In the genomic region with DNA sequence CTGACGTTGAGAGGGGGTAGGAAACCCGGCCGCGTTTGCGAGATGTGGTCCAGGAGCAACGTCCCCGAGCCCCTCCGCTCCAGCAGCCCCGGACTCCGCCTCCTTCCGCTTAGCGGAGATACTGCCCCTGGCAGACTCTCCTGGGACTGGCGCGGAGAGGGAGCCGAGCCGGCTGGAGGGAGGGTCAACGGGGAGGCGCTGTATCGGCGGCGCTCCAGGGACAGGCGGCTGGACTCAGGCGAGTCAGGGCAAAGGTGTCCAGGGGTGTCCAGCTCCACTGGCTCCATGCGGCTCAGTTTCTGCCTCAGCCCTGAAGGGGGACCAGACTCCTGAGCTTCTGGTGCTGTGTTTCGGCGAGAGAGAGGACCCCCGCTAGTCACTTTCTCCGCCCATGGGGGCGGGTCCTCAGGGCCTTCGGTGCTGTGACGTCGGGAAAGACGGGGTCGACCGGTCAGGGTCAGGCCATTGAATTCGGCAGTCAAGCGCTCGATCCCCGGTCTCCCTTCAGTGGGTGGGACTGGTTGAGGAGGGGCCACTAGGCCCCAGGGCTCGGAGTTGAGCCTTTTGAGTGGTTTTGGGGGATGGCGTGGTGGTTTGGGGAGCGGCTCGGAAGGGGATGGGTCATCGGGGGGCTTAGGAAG, we compare ENCODE assay signal across 1 cellular context.
TF ChIP-seq lines count a peak whose summit lies in the region.

No MANE protein-coding gene starts in this region.

TF ChIP-seq in HepG2, 621 proteins besides CTCF, POLR2A, EP300 and RAD21 (continued from another document and continues in another):
- peak; percentile 61; the same call in 1 of the 2 replicates for TF ChIP-seq ZNF891 (CRISPR knock-in tag; IDR thresholded peaks at IDR 0.05)
- TF ChIP-seq PHF8 (CRISPR knock-in tag; IDR thresholded peaks at IDR 0.05): peak; percentile 60
- no peak for TF ChIP-seq MXD4 (CRISPR knock-in tag; IDR thresholded peaks at IDR 0.05)
- no peak; the same call in 1 of the 2 replicates for TF ChIP-seq ZNF552 (CRISPR knock-in tag; IDR thresholded peaks at IDR 0.05; ENCODE audit: borderline replicate concordance)
- TF ChIP-seq RXRA (CRISPR knock-in tag; IDR thresholded peaks at IDR 0.05): peak; percentile 17; the same call in 1 of the 2 replicates
- peak; percentile 60 for TF ChIP-seq ATF1 (CRISPR knock-in tag; IDR thresholded peaks at IDR 0.05)
- no peak for TF ChIP-seq ZNF619 (CRISPR knock-in tag; IDR thresholded peaks at IDR 0.05)
- TF ChIP-seq, protein P1, sequence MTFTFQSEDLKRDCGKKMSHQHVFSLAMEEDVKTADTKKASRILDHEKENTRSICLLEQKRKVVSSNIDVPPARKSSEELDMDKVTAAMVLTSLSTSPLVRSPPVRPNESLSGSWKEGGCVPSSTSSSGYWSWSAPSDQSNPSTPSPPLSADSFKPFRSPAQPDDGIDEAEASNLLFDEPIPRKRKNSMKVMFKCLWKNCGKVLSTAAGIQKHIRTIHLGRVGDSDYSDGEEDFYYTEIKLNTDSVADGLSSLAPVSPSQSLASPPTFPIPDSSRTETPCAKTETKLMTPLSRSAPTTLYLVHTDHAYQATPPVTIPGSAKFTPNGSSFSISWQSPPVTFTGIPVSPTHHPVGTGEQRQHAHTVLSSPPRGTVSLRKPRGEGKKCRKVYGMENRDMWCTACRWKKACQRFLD (CRISPR knock-in tag; IDR thresholded peaks at IDR 0.05; ENCODE audit: borderline replicate concordance): no peak
- TF ChIP-seq NPAS2 (CRISPR knock-in tag; IDR thresholded peaks at IDR 0.05; ENCODE audit: borderline replicate concordance): no peak
- no peak for TF ChIP-seq HNF4G (IDR thresholded peaks at IDR 0.05; ENCODE audit: borderline replicate concordance, low read depth, low read length)
- no peak for TF ChIP-seq HNF4G (CRISPR knock-in tag; IDR thresholded peaks at IDR 0.05; ENCODE audit: borderline replicate concordance, low read depth)
- TF ChIP-seq DMAP1 (CRISPR knock-in tag; IDR thresholded peaks at IDR 0.05): no peak
- TF ChIP-seq, protein P2, sequence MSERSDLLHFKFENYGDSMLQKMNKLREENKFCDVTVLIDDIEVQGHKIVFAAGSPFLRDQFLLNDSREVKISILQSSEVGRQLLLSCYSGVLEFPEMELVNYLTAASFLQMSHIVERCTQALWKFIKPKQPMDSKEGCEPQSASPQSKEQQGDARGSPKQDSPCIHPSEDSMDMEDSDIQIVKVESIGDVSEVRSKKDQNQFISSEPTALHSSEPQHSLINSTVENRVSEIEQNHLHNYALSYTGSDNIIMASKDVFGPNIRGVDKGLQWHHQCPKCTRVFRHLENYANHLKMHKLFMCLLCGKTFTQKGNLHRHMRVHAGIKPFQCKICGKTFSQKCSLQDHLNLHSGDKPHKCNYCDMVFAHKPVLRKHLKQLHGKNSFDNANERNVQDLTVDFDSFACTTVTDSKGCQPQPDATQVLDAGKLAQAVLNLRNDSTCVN (CRISPR knock-in tag; IDR thresholded peaks at IDR 0.05; ENCODE audit: borderline replicate concordance): no peak
- peak; percentile 46; the same call in 1 of the 2 replicates for TF ChIP-seq SP2 (CRISPR knock-in tag; IDR thresholded peaks at IDR 0.05)
- TF ChIP-seq WIZ (CRISPR knock-in tag; IDR thresholded peaks at IDR 0.05): no peak
- TF ChIP-seq, protein P3, sequence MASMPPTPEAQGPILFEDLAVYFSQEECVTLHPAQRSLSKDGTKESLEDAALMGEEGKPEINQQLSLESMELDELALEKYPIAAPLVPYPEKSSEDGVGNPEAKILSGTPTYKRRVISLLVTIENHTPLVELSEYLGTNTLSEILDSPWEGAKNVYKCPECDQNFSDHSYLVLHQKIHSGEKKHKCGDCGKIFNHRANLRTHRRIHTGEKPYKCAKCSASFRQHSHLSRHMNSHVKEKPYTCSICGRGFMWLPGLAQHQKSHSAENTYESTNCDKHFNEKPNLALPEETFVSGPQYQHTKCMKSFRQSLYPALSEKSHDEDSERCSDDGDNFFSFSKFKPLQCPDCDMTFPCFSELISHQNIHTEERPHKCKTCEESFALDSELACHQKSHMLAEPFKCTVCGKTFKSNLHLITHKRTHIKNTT (CRISPR knock-in tag; IDR thresholded peaks at IDR 0.05): no peak
- no peak for TF ChIP-seq ZBTB1 (CRISPR knock-in tag; IDR thresholded peaks at IDR 0.05; ENCODE audit: borderline replicate concordance)
- TF ChIP-seq NR1H2 (CRISPR knock-in tag; IDR thresholded peaks at IDR 0.05; ENCODE audit: borderline replicate concordance, low read depth): no peak
- TF ChIP-seq PPARG (CRISPR knock-in tag; conservative IDR thresholded peaks at IDR 0.05): no peak
- peak; percentile 36; the same call in 1 of the 2 replicates for TF ChIP-seq ZNF558 (CRISPR knock-in tag; IDR thresholded peaks at IDR 0.05; ENCODE audit: borderline replicate concordance)
- TF ChIP-seq ZBTB7A (CRISPR knock-in tag; IDR thresholded peaks at IDR 0.05): 0 out of 2 replicates have a peak, but pooled peaks have one; percentile 74
- TF ChIP-seq, protein P4, sequence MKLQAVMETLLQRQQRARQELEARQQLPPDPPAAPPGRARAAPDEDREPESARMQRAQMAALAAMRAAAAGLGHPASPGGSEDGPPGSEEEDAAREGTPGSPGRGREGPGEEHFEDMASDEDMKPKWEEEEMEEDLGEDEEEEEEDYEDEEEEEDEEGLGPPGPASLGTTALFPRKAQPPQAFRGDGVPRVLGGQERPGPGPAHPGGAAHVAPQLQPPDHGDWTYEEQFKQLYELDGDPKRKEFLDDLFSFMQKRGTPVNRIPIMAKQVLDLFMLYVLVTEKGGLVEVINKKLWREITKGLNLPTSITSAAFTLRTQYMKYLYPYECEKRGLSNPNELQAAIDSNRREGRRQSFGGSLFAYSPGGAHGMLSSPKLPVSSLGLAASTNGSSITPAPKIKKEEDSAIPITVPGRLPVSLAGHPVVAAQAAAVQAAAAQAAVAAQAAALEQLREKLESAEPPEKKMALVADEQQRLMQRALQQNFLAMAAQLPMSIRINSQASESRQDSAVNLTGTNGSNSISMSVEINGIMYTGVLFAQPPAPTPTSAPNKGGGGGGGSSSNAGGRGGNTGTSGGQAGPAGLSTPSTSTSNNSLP (IDR thresholded peaks at IDR 0.05; ENCODE audit: low read depth, low read length): no peak
- TF ChIP-seq, protein P5, sequence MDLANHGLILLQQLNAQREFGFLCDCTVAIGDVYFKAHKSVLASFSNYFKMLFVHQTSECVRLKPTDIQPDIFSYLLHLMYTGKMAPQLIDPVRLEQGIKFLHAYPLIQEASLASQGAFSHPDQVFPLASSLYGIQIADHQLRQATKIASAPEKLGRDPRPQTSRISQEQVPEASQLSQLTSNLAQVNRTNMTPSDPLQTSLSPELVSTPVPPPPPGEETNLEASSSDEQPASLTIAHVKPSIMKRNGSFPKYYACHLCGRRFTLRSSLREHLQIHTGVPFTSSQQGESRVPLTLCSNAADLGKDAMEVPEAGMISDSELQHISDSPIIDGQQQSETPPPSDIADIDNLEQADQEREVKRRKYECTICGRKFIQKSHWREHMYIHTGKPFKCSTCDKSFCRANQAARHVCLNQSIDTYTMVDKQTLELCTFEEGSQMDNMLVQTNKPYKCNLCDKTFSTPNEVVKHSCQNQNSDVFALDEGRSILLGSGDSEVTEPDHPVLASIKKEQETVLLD (CRISPR knock-in tag; IDR thresholded peaks at IDR 0.05; ENCODE audit: low read depth): no peak
- TF ChIP-seq ZNF160 (CRISPR knock-in tag; IDR thresholded peaks at IDR 0.05): peak; percentile 35; the same call in 1 of the 2 replicates
- TF ChIP-seq, protein P6, sequence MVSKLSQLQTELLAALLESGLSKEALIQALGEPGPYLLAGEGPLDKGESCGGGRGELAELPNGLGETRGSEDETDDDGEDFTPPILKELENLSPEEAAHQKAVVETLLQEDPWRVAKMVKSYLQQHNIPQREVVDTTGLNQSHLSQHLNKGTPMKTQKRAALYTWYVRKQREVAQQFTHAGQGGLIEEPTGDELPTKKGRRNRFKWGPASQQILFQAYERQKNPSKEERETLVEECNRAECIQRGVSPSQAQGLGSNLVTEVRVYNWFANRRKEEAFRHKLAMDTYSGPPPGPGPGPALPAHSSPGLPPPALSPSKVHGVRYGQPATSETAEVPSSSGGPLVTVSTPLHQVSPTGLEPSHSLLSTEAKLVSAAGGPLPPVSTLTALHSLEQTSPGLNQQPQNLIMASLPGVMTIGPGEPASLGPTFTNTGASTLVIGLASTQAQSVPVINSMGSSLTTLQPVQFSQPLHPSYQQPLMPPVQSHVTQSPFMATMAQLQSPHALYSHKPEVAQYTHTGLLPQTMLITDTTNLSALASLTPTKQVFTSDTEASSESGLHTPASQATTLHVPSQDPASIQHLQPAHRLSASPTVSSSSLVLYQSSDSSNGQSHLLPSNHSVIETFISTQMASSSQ (IDR thresholded peaks at IDR 0.05; ENCODE audit: low read depth): no peak
- TF ChIP-seq, protein P6 (CRISPR knock-in tag; IDR thresholded peaks at IDR 0.05; ENCODE audit: borderline replicate concordance): peak; percentile 40; the same call in 1 of the 2 replicates
- TF ChIP-seq, protein P7, sequence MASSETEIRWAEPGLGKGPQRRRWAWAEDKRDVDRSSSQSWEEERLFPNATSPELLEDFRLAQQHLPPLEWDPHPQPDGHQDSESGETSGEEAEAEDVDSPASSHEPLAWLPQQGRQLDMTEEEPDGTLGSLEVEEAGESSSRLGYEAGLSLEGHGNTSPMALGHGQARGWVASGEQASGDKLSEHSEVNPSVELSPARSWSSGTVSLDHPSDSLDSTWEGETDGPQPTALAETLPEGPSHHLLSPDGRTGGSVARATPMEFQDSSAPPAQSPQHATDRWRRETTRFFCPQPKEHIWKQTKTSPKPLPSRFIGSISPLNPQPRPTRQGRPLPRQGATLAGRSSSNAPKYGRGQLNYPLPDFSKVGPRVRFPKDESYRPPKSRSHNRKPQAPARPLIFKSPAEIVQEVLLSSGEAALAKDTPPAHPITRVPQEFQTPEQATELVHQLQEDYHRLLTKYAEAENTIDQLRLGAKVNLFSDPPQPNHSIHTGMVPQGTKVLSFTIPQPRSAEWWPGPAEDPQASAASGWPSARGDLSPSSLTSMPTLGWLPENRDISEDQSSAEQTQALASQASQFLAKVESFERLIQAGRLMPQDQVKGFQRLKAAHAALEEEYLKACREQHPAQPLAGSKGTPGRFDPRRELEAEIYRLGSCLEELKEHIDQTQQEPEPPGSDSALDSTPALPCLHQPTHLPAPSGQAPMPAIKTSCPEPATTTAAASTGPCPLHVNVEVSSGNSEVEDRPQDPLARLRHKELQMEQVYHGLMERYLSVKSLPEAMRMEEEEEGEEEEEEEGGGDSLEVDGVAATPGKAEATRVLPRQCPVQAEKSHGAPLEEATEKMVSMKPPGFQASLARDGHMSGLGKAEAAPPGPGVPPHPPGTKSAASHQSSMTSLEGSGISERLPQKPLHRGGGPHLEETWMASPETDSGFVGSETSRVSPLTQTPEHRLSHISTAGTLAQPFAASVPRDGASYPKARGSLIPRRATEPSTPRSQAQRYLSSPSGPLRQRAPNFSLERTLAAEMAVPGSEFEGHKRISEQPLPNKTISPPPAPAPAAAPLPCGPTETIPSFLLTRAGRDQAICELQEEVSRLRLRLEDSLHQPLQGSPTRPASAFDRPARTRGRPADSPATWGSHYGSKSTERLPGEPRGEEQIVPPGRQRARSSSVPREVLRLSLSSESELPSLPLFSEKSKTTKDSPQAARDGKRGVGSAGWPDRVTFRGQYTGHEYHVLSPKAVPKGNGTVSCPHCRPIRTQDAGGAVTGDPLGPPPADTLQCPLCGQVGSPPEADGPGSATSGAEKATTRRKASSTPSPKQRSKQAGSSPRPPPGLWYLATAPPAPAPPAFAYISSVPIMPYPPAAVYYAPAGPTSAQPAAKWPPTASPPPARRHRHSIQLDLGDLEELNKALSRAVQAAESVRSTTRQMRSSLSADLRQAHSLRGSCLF (CRISPR knock-in tag; IDR thresholded peaks at IDR 0.05; ENCODE audit: borderline replicate concordance): peak; percentile 74; the same call in 1 of the 2 replicates
- TF ChIP-seq NFKB2 (CRISPR knock-in tag; IDR thresholded peaks at IDR 0.05; ENCODE audit: borderline replicate concordance): peak; percentile 37; the same call in 1 of the 2 replicates
- TF ChIP-seq, protein P8, sequence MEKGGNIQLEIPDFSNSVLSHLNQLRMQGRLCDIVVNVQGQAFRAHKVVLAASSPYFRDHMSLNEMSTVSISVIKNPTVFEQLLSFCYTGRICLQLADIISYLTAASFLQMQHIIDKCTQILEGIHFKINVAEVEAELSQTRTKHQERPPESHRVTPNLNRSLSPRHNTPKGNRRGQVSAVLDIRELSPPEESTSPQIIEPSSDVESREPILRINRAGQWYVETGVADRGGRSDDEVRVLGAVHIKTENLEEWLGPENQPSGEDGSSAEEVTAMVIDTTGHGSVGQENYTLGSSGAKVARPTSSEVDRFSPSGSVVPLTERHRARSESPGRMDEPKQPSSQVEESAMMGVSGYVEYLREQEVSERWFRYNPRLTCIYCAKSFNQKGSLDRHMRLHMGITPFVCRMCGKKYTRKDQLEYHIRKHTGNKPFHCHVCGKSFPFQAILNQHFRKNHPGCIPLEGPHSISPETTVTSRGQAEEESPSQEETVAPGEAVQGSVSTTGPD (CRISPR knock-in tag; IDR thresholded peaks at IDR 0.05): 0 out of 2 replicates have a peak, but pooled peaks have one; percentile 1
- no peak for TF ChIP-seq FOXM1 (CRISPR knock-in tag; IDR thresholded peaks at IDR 0.05)
